ENCODE assay signal across 10 cellular contexts in the genomic region with DNA sequence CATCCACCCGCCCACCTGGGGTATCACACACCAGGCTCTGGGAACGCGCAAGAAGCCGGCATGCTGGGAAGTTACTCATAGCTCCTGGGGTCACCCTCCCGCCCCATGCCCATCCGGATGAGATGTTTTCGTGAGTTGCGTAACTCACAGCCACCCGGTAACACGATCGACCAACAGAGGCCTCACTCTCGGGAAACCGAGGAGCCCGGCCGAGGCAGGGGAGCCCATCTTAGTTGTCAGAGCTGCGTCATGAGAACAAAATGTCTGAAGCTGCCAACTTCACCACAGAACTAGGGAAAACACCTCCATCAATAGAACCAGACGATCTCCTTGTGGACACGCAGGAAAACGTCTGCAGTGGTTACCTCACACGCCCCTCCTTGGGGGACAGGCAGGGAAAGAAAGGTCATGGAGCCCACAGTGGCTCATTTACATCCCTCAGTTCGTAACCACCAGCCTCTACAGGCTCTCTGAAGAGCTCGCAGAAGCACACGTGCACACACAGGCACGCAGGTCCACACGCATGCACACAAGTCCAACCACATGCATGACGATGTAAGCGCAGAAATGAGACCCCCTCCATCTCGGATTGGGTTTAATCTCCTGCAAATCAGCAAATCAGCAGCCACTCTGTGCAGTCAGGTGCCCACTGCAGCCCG. TPM values are rescaled to one million over a fixed set of nuclear protein-coding genes. Genes with fewer than 3 reads are reported as not detected.
A peak's percentile ranks its signal among the peaks of the same experiment; 100 is the strongest.
DNase-seq lines count a peak whose midpoint lies in the region; ATAC-seq, FAIRE-seq and TF ChIP-seq lines count a peak whose summit lies in the region.
"Had no signal": no experiment of that assay in that cellular context is flagged by ENCODE, and none has a peak within 500 bp of the region (broad histone marks: within the 10 kb centered on the region; RNA-seq: fewer than 3 reads in every experiment).

No MANE protein-coding gene starts in this region.

- H3K9me3 ChIP-seq in astrocyte (ENCODE audit: insufficient read depth, low read depth, low read length) (no peaks in the 10 kb centered on the region), skeletal muscle satellite cell (replicated peaks; ENCODE audit: low read length) (no peaks in the 10 kb centered on the region)

- peak overlapping the region; percentile 49 for H3K27ac ChIP-seq in astrocyte (ENCODE audit: low read depth, low read length)
- H3K27ac ChIP-seq: SK-N-MC had no signal

- H3K27ac Mint-ChIP-seq in astrocyte (ENCODE audit: unreplicated experiment) = no peak overlapping the region
- no peak overlapping the region for H3K27ac Mint-ChIP-seq in activated CD4-positive, alpha-beta T cell treated with anti-CD3 and anti-CD28 coated beads for 36 hours

- H3K4me1 Mint-ChIP-seq in astrocyte (ENCODE audit: low read depth, unreplicated experiment) = peaks cover 11% of the 10 kb centered on the region
- no peaks in the 10 kb centered on the region for H3K4me1 Mint-ChIP-seq in activated CD4-positive, alpha-beta T cell treated with anti-CD3 and anti-CD28 coated beads for 36 hours

- no peaks in the 10 kb centered on the region for H3K9me3 Mint-ChIP-seq in astrocyte (ENCODE audit: unreplicated experiment)
- no peaks in the 10 kb centered on the region for H3K9me3 Mint-ChIP-seq in activated CD4-positive, alpha-beta T cell treated with anti-CD3 and anti-CD28 coated beads for 36 hours (ENCODE audit: low read depth)

- H3K79me2 ChIP-seq in astrocyte (ENCODE audit: insufficient read depth, low read length) = no peaks in the 10 kb centered on the region

- H3K36me3 Mint-ChIP-seq in astrocyte (ENCODE audit: low read depth, unreplicated experiment) = peaks cover 8% of the 10 kb centered on the region
- H3K36me3 Mint-ChIP-seq in activated CD4-positive, alpha-beta T cell treated with anti-CD3 and anti-CD28 coated beads for 36 hours (ENCODE audit: low read depth) = peaks cover 13% of the 10 kb centered on the region

- FAIRE-seq in astrocyte (lab: Jason Lieb, UNC) = no peak

- H3K4me2 ChIP-seq in astrocyte (ENCODE audit: low read length) = peak overlapping the region; percentile 58
- H3K4me2 ChIP-seq in skeletal muscle satellite cell (ENCODE audit: low read length) = peak overlapping the region; percentile 58

- in situ Hi-C loops in GM13976 (cut with MboI; ENCODE audit: low sequenced_read_pairs, unreplicated experiment) = no loop called here

- H3K27me3 ChIP-seq in astrocyte (ENCODE audit: insufficient read depth, low read length) (no peaks in the 10 kb centered on the region), skeletal muscle satellite cell (ENCODE audit: control insufficient read depth, insufficient read depth, low read length) (no peaks in the 10 kb centered on the region)

- intact Hi-C loops in activated CD4-positive, alpha-beta T cell treated with anti-CD3 and anti-CD28 coated beads for 36 hours (cut with DNase I, micrococcal nuclease) = no loop called here

- H3K4me3 ChIP-seq in astrocyte (ENCODE audit: insufficient read depth, low read depth, low read length) (no peak overlapping the region), skeletal muscle satellite cell (ENCODE audit: low read length) (no peak overlapping the region)
- H3K4me3 ChIP-seq: SK-N-MC had no signal

- no peak for ATAC-seq in activated CD4-positive, alpha-beta T cell treated with anti-CD3 and anti-CD28 coated beads for 36 hours

- no peak overlapping the region for H3K4me3 Mint-ChIP-seq in astrocyte (ENCODE audit: unreplicated experiment)
- no peak overlapping the region for H3K4me3 Mint-ChIP-seq in activated CD4-positive, alpha-beta T cell treated with anti-CD3 and anti-CD28 coated beads for 36 hours

- POLR2A ChIA-PET in activated CD4-positive, alpha-beta T cell treated with anti-CD3 and anti-CD28 coated beads for 36 hours (lab: Charles Lee) = no interaction called here

- H4K20me1 ChIP-seq in astrocyte (ENCODE audit: insufficient read depth, low read length) = no peaks in the 10 kb centered on the region

- peak; percentile 11 for DNase-seq in GM13976 (ENCODE audit: low spot score)
- DNase-seq in astrocyte (ENCODE audit: low read depth) = peak; percentile 85
- DNase-seq in hepatic stellate cell (ENCODE audit: low spot score) = peak; percentile 95
- DNase-seq in NCI-H2081 (lab: John Stamatoyannopoulos, UW) = no peak
- DNase-seq in DMS153 (lab: John Stamatoyannopoulos, UW) = no peak
- no peak for DNase-seq in activated CD4-positive, alpha-beta T cell treated with anti-CD3 and anti-CD28 coated beads for 36 hours
- no peak for DNase-seq in NCI-H146 treated with DMSO at 0.1 percent for 48 hours (lab: John Stamatoyannopoulos, UW; ENCODE audit: unreplicated experiment)
- DNase-seq: NCI-H2107 had no signal

- CTCF ChIA-PET in activated CD4-positive, alpha-beta T cell treated with anti-CD3 and anti-CD28 coated beads for 36 hours (lab: Charles Lee) = interaction anchor here (0.6 kb wide), 1 partner anchor 45 kb away, joined by 3 read pairs; no protein-coding TSS in a partner anchor

- H3K9ac ChIP-seq in astrocyte (ENCODE audit: low read length) (peak overlapping the region; percentile 44), skeletal muscle satellite cell (ENCODE audit: low read depth, low read length) (peak overlapping the region; percentile 1)

- H3K27me3 Mint-ChIP-seq in astrocyte (ENCODE audit: low read depth, unreplicated experiment) = no peaks in the 10 kb centered on the region
- no peaks in the 10 kb centered on the region for H3K27me3 Mint-ChIP-seq in activated CD4-positive, alpha-beta T cell treated with anti-CD3 and anti-CD28 coated beads for 36 hours

- no peak overlapping the region for H2AFZ ChIP-seq in astrocyte (ENCODE audit: low read depth, low read length)

- H3K4me1 ChIP-seq in astrocyte (ENCODE audit: insufficient read depth, low read length) = peaks cover 11% of the 10 kb centered on the region
- H3K4me1 ChIP-seq in skeletal muscle satellite cell (ENCODE audit: control insufficient read depth, insufficient read depth, low read length) = peaks cover 17% of the 10 kb centered on the region

- H3K36me3 ChIP-seq in astrocyte (ENCODE audit: insufficient read depth, low read length) = peaks cover 3% of the 10 kb centered on the region
- H3K36me3 ChIP-seq in skeletal muscle satellite cell (ENCODE audit: insufficient read depth, low read length) = peaks cover 15% of the 10 kb centered on the region

- TF ChIP-seq CTCF in GM13976 (IDR thresholded peaks at IDR 0.05; ENCODE audit: borderline replicate concordance, control extremely low read depth, extremely low read depth, insufficient read depth, missing control alignments) (no peak), astrocyte (IDR thresholded peaks at IDR 0.05; ENCODE audit: insufficient read depth, low read depth, low read length) (no peak)

RNA-seq across cellular contexts. Expression of gene ADI1, which starts 26.3 kb away (rescaled TPM):
- 29.4 and 41.6 TPM in 2 replicates for total RNA-seq in astrocyte
- 45.7 and 51.0 TPM in 2 replicates for total RNA-seq in skeletal muscle satellite cell (2012; rRNA removed)
- total RNA-seq in activated CD4-positive, alpha-beta T cell treated with anti-CD3 and anti-CD28 coated beads for 36 hours = 10 to 100 TPM; 32.3 to 33.3 TPM

Comparison
In these comparisons a context has a peak if more than half of its experiments do, and no peak if none do; other contexts are left out.
1. DNase-seq: peak in GM13976 (single experiment), astrocyte (single experiment) and hepatic stellate cell (single experiment); none in NCI-H2081 (0 of 2), DMS153 (single experiment), activated CD4-positive, alpha-beta T cell treated with anti-CD3 and anti-CD28 coated beads for 36 hours (single experiment) and NCI-H146 treated with DMSO at 0.1 percent for 48 hours (single experiment).